23 cellular contexts compared by ENCODE assay signal in genomic region chr2:164150601-164151000, GRCh38.
"Had no signal": no experiment of that assay in that cellular context is flagged by ENCODE, and none has a peak within 500 bp of the region (broad histone marks: within the 10 kb centered on the region; RNA-seq: fewer than 3 reads in every experiment).

No MANE protein-coding gene starts in this region.

- H3K27me3 ChIP-seq: dorsolateral prefrontal cortex, neural progenitor cell, ovary, spleen, testis, upper lobe of right lung had no signal

- H2AFZ ChIP-seq: neural progenitor cell had no signal

- H3K36me3 ChIP-seq: neural progenitor cell, ovary, spleen, upper lobe of right lung had no signal

- H3K9me3 ChIP-seq: ovary, spleen, testis, upper lobe of right lung had no signal

- DNase-seq: activated CD4-positive, alpha-beta T cell treated with anti-CD3 and anti-CD28 coated beads, Interleukin-2, amount 10 ng/mL, durations not matched to agents 7 days and 5 days; activated CD8-positive, alpha-beta memory T cell treated with anti-CD3 and anti-CD28 coated beads, Interleukin-2, amount 50 U/mL, for 4 hours; activated CD8-positive, alpha-beta T cell treated with anti-CD3 and anti-CD28 coated beads, Interleukin-2, amount 10 ng/mL, durations not matched to agents 7 days and 5 days; activated effector memory CD4-positive, alpha-beta T cell treated with Interleukin-2 at 50 U/mL for 16 hours; activated T-cell treated with anti-CD3 and anti-CD28 coated beads, Interleukin-2, amount 50 U/mL, for 48 hours; amniotic stem cell; dorsolateral prefrontal cortex; immature natural killer cell; left ventricle myocardium superior; mesendoderm; naive thymus-derived CD4-positive, alpha-beta T cell; ovary; spleen; stimulated activated CD4-positive, alpha-beta T cell treated with anti-CD3 and anti-CD28 coated beads, Interleukin-4, amount 100 ng/mL, for 4 hours; T-helper 1 cell; T1000; testis; upper lobe of right lung had no signal

- H3K4me3 ChIP-seq: dorsolateral prefrontal cortex, neural progenitor cell, ovary, spleen, testis, upper lobe of right lung had no signal

- ATAC-seq: activated CD4-positive, CD25-positive, alpha-beta regulatory T cell treated with anti-CD3 and anti-CD28 coated beads, Interleukin-2, amount 50 U/mL, for 24 hours; activated CD8-positive, alpha-beta T cell treated with anti-CD3 and anti-CD28 coated beads, Interleukin-2, amount 10 ng/mL, durations not matched to agents 7 days and 5 days; left ventricle myocardium superior; naive thymus-derived CD4-positive, alpha-beta T cell; sciatic nerve; stimulated activated memory B cell treated with anti-CD40 and anti-IgM and Interleukin-4, amounts not matched to agents 10 μg/mL and 1 μg/mL and 100 μg/mL, for 72 hours; upper lobe of right lung had no signal

- H3K4me1 ChIP-seq: neural progenitor cell, spleen, testis, upper lobe of right lung had no signal

- H3K9ac ChIP-seq: neural progenitor cell had no signal

- H3K4me2 ChIP-seq: neural progenitor cell had no signal

- H3K27ac ChIP-seq: dorsolateral prefrontal cortex, epithelial cell of prostate, neural progenitor cell, ovary, spleen, testis, upper lobe of right lung had no signal
